13 cellular contexts compared by ENCODE assay signal in the genomic region with DNA sequence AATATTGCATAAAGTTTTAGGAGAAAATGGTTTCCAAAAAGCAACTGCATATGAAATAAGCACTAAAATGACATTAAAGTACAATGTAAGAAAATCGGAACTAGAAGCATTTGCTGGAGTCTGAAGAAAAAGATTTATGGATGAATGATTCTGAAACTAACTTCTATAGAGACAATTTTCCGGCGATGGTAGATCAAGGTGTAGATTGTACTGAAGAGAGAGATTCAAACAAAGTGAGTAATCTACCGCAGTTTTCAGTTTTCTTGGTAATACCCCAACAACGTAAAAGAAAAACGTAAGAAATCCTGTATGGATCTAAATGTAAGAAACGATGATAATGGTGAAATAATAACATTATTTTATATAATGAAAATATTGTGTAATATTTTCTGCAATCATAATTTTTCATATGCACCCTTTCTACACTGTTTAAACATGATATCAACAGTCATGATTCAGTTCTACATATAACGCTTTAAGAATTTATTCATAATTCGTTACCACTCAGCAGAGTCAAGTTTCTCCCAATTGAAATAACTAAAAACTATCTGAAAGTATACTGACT. TPM values are rescaled to one million over a fixed set of nuclear protein-coding genes. Genes with fewer than 3 reads are reported as not detected.
DNase-seq lines count a peak whose midpoint lies in the region; ATAC-seq, FAIRE-seq and TF ChIP-seq lines count a peak whose summit lies in the region.
"Had no signal": no experiment of that assay in that cellular context is flagged by ENCODE, and none has a peak within 500 bp of the region (broad histone marks: within the 10 kb centered on the region; RNA-seq: fewer than 3 reads in every experiment).

No MANE protein-coding gene starts in this region.

- DNase-seq in Caco-2 (no peak), endodermal cell (no peak), urothelium cell line (ENCODE audit: low spot score) (no peak), T1000 (lab: John Stamatoyannopoulos, UW) (no peak)
- DNase-seq in stimulated activated naive B cell treated with anti-CD40 and anti-IgM and Interleukin-4, amounts not matched to agents 10 μg/mL and 1 μg/mL and 100 μg/mL, for 72 hours: no peak
- DNase-seq: activated effector memory CD4-positive, alpha-beta T cell treated with anti-CD3 and anti-CD28 coated beads, Interleukin-2, amount 50 U/mL, for 16 hours; DMS153; dorsolateral prefrontal cortex; left lung; NCI-H1092 treated with DMSO at 0.1 percent for 48 hours; NCI-H69; upper lobe of right lung had no signal

- intact Hi-C loops in Caco-2 (cut with micrococcal nuclease; ENCODE audit: unreplicated experiment): no loop called here

- H3K36me3 Mint-ChIP-seq in Caco-2 (ENCODE audit: insufficient read depth, unreplicated experiment): no peaks in the 10 kb centered on the region
- peaks cover 3% of the 10 kb centered on the region for H3K36me3 Mint-ChIP-seq in endodermal cell (ENCODE audit: low read depth)
- H3K36me3 Mint-ChIP-seq in stimulated activated naive B cell treated with anti-CD40 and anti-IgM and Interleukin-4, amounts not matched to agents 10 μg/mL and 1 μg/mL and 100 μg/mL, for 72 hours: peaks cover 3 to 12% of the 10 kb centered on the region in 2 donors

- H3K4me3 ChIP-seq in Caco-2 (ENCODE audit: low read depth, low read length) (no peak overlapping the region), OCI-LY1 (ENCODE audit: low read depth, low read length, poor library complexity, severe bottlenecking) (no peak overlapping the region), endodermal cell (ENCODE audit: low read length) (peak overlapping the region; percentile 78)
- H3K4me3 ChIP-seq: upper lobe of right lung had no signal

- no peak for ATAC-seq in stimulated activated naive B cell treated with anti-CD40 and anti-IgM and Interleukin-4, amounts not matched to agents 10 μg/mL and 1 μg/mL and 100 μg/mL, for 72 hours (replicated peaks)
- ATAC-seq: left lung, upper lobe of right lung had no signal

- H3K9me3 Mint-ChIP-seq in Caco-2 (ENCODE audit: unreplicated experiment): no peaks in the 10 kb centered on the region
- H3K9me3 Mint-ChIP-seq in endodermal cell: no peaks in the 10 kb centered on the region
- no peaks in the 10 kb centered on the region for H3K9me3 Mint-ChIP-seq in stimulated activated naive B cell treated with anti-CD40 and anti-IgM and Interleukin-4, amounts not matched to agents 10 μg/mL and 1 μg/mL and 100 μg/mL, for 72 hours

- H2AFZ ChIP-seq in OCI-LY1 (ENCODE audit: low read length): no peak overlapping the region

- H3K9me2 ChIP-seq in OCI-LY1 (ENCODE audit: low read depth, low read length): no peaks in the 10 kb centered on the region

- H3K79me2 ChIP-seq in OCI-LY1 (ENCODE audit: insufficient read depth, low read length): no peaks in the 10 kb centered on the region

- no peak for FAIRE-seq in urothelium cell line (lab: Jason Lieb, UNC)

- H3K27me3 ChIP-seq in Caco-2 (replicated peaks; ENCODE audit: control insufficient read depth, insufficient read depth, low read length) (no peaks in the 10 kb centered on the region), OCI-LY1 (ENCODE audit: insufficient read depth, low read length) (0 out of 2 replicates have a peak, but pooled peaks cover 9% of the 10 kb centered on the region), endodermal cell (ENCODE audit: control insufficient read depth, insufficient read depth, low read length, poor library complexity, severe bottlenecking) (peaks cover 3% of the 10 kb centered on the region)
- H3K27me3 ChIP-seq: dorsolateral prefrontal cortex, left lung, upper lobe of right lung had no signal

- H3K27me3 Mint-ChIP-seq in Caco-2 (ENCODE audit: insufficient read depth, unreplicated experiment): no peaks in the 10 kb centered on the region
- peaks cover 4% of the 10 kb centered on the region for H3K27me3 Mint-ChIP-seq in endodermal cell (ENCODE audit: insufficient read depth)
- no peaks in the 10 kb centered on the region for H3K27me3 Mint-ChIP-seq in stimulated activated naive B cell treated with anti-CD40 and anti-IgM and Interleukin-4, amounts not matched to agents 10 μg/mL and 1 μg/mL and 100 μg/mL, for 72 hours

- H3K9me3 ChIP-seq in Caco-2 (no peaks in the 10 kb centered on the region), OCI-LY1 (ENCODE audit: low read length) (peaks cover 6% of the 10 kb centered on the region; the same call in 1 of the 2 replicates), endodermal cell (ENCODE audit: control insufficient read depth, low read length) (no peaks in the 10 kb centered on the region)
- H3K9me3 ChIP-seq: left lung, upper lobe of right lung had no signal

- WGBS in endodermal cell (ENCODE audit: insufficient coverage in 1 of 2, insufficient read length in 1 of 2), 2 experiments: 94 to 97% methylated on average over 7 of the region's 9 CpGs

- TF ChIP-seq CTCF in Caco-2 (IDR thresholded peaks at IDR 0.05; ENCODE audit: insufficient read depth in 1 of 2, low read depth in 1 of 2, low read length in 1 of 2, severe bottlenecking in 1 of 2, unreplicated experiment in 1 of 2) (no peak), OCI-LY1 (IDR thresholded peaks at IDR 0.05; ENCODE audit: low read length) (no peak), endodermal cell (conservative IDR thresholded peaks at IDR 0.05) (no peak)

- BruUV-seq in Caco-2 (replicated peaks; lab: Mats Ljungman, UMichigan): no TSS peak

- H3K4me3 Mint-ChIP-seq in Caco-2 (ENCODE audit: unreplicated experiment) (peak overlapping the region; percentile 93), endodermal cell (peak overlapping the region; percentile 71)
- peak overlapping the region in 1 of 2 donors; percentile 92 for H3K4me3 Mint-ChIP-seq in stimulated activated naive B cell treated with anti-CD40 and anti-IgM and Interleukin-4, amounts not matched to agents 10 μg/mL and 1 μg/mL and 100 μg/mL, for 72 hours

- H3K27ac Mint-ChIP-seq in Caco-2 (ENCODE audit: unreplicated experiment): no peak overlapping the region
- no peak overlapping the region for H3K27ac Mint-ChIP-seq in endodermal cell
- no peak overlapping the region for H3K27ac Mint-ChIP-seq in stimulated activated naive B cell treated with anti-CD40 and anti-IgM and Interleukin-4, amounts not matched to agents 10 μg/mL and 1 μg/mL and 100 μg/mL, for 72 hours

- POLR2A ChIA-PET in Caco-2 (lab: Charles Lee): no interaction called here

- H4K20me1 ChIP-seq in OCI-LY1 (ENCODE audit: insufficient read depth, low read length): no peaks in the 10 kb centered on the region

- H3K9ac ChIP-seq in OCI-LY1 (ENCODE audit: low read length) (no peak overlapping the region), endodermal cell (ENCODE audit: extremely low read depth, low read length, poor library complexity, severe bottlenecking) (no peak overlapping the region)

- H3K36me3 ChIP-seq in Caco-2 (ENCODE audit: control insufficient read depth, insufficient read depth, low read length) (no peaks in the 10 kb centered on the region), OCI-LY1 (ENCODE audit: insufficient read depth, low read length) (no peaks in the 10 kb centered on the region; the same call in 1 of the 2 replicates), endodermal cell (ENCODE audit: control insufficient read depth, insufficient read depth, low read length) (no peaks in the 10 kb centered on the region)
- H3K36me3 ChIP-seq: left lung, upper lobe of right lung had no signal

- H3K27ac ChIP-seq in OCI-LY1 (ENCODE audit: low read depth, low read length, poor library complexity, severe bottlenecking): no peak overlapping the region
- H3K27ac ChIP-seq in endodermal cell (ENCODE audit: low read depth, low read length): no peak overlapping the region
- H3K27ac ChIP-seq: left lung, upper lobe of right lung had no signal

- CTCF ChIA-PET in Caco-2 (lab: Charles Lee): no interaction called here

- H3K4me1 Mint-ChIP-seq in Caco-2 (ENCODE audit: low read depth, unreplicated experiment) (peaks cover 13% of the 10 kb centered on the region), endodermal cell (peaks cover 8% of the 10 kb centered on the region)
- peaks cover 17 to 33% of the 10 kb centered on the region in 2 donors for H3K4me1 Mint-ChIP-seq in stimulated activated naive B cell treated with anti-CD40 and anti-IgM and Interleukin-4, amounts not matched to agents 10 μg/mL and 1 μg/mL and 100 μg/mL, for 72 hours

- no peaks in the 10 kb centered on the region for H3F3A ChIP-seq in OCI-LY1 (ENCODE audit: insufficient read depth, low read length)

- peaks cover 12% of the 10 kb centered on the region for H3K4me1 ChIP-seq in Caco-2
- peaks cover 21% of the 10 kb centered on the region for H3K4me1 ChIP-seq in OCI-LY1 (ENCODE audit: insufficient read depth, low read length, severe bottlenecking)
- H3K4me1 ChIP-seq in endodermal cell (ENCODE audit: control insufficient read depth, insufficient read depth, low read length): no peaks in the 10 kb centered on the region

- 0 out of 2 replicates have a peak overlapping the region, but pooled peaks have one; percentile 76 for H3K4me2 ChIP-seq in OCI-LY1 (ENCODE audit: low read length)

RNA-seq across cellular contexts. Expression of gene CDPF1, which starts 1.8 kb away (rescaled TPM):
- 7.2 and 8.8 TPM in 2 replicates for total RNA-seq in Caco-2 (2022)
- 10 to 100 TPM; 11.3 to 15.1 TPM for total RNA-seq in endodermal cell
- 12.9 TPM for polyA plus RNA-seq in endodermal cell (2013, experiment 1 of 2)
- polyA plus RNA-seq in endodermal cell (2013, experiment 2 of 2): 10.2 TPM

RNA-seq across cellular contexts. Expression of gene PKDREJ, which starts 11.2 kb away (rescaled TPM):
- total RNA-seq in Caco-2 (2022): 0.05 TPM in 1 of 2 replicates, not detected in the other
- under 1 TPM in 1 of 2 donors, not detected in 1; 0.04 TPM for total RNA-seq in endodermal cell
- not detected for polyA plus RNA-seq in endodermal cell (2013, experiment 1 of 2)
- polyA plus RNA-seq in endodermal cell (2013, experiment 2 of 2): not detected
- total RNA-seq: upper lobe of right lung had no signal

RNA-seq across cellular contexts. Expression of gene TTC38, which starts 15.9 kb away (rescaled TPM):
- total RNA-seq in Caco-2 (2022) (44.5 and 48.9 TPM in 2 replicates), endodermal cell (10 to 100 TPM; 35.9 to 47.1 TPM)
- 24.3 TPM for polyA plus RNA-seq in endodermal cell (2013, experiment 1 of 2)
- 18.7 TPM for polyA plus RNA-seq in endodermal cell (2013, experiment 2 of 2)

RNA-seq across cellular contexts. Expression of gene GTSE1, which starts 44.8 kb away (rescaled TPM):
- 54.4 and 55.1 TPM in 2 replicates for total RNA-seq in Caco-2 (2022)
- 10 to 100 TPM; 39.5 to 59.5 TPM for total RNA-seq in endodermal cell
- polyA plus RNA-seq in endodermal cell (2013, experiment 1 of 2): 51.6 TPM
- 53.9 TPM for polyA plus RNA-seq in endodermal cell (2013, experiment 2 of 2)
